Comparison of ENCODE assay signal across 20 cellular contexts in genomic region chr5:6436715-6437340, GRCh38. TPM values are rescaled to one million over a fixed set of nuclear protein-coding genes. Genes with fewer than 3 reads are reported as not detected.
DNase-seq lines count a peak whose midpoint lies in the region; ATAC-seq, FAIRE-seq and TF ChIP-seq lines count a peak whose summit lies in the region.
"Had no signal": no experiment of that assay in that cellular context is flagged by ENCODE, and none has a peak within 500 bp of the region (broad histone marks: within the 10 kb centered on the region; RNA-seq: fewer than 3 reads in every experiment).

No MANE protein-coding gene starts in this region.

- DNase-seq in ELR (ENCODE audit: low read depth) = peak; percentile 6
- peak; percentile 46 for DNase-seq in HS-5 (ENCODE audit: low read depth)
- DNase-seq in RCC 7860 (ENCODE audit: low spot score) = peak; percentile 55
- DNase-seq in NCI-H1436 treated with DMSO at 0.1 percent for 48 hours (lab: John Stamatoyannopoulos, UW) = no peak
- DNase-seq: CD8-positive, alpha-beta T cell; DND-41; KG1; MG63; NCI-H1105; NCI-H187 treated with DMSO at 0.1 percent for 48 hours; NCI-H226; NCI-H526; OCI-M1; Right ventricle myocardium superior had no signal

- H3K27me3 ChIP-seq in neural cell (ENCODE audit: insufficient read depth, low read depth, low read length) = peaks cover 3% of the 10 kb centered on the region

- H3K9me3 ChIP-seq in neural cell (ENCODE audit: low read length) = peaks cover 3% of the 10 kb centered on the region
- H3K9me3 ChIP-seq: HAP-1, MG63 had no signal

- peak overlapping the region; percentile 19 for H3K4me2 ChIP-seq in neural cell (ENCODE audit: low read length)

- ATAC-seq in GM21515 (IDR thresholded peaks at IDR 0.05; ENCODE audit: unreplicated experiment) (no peak), GM19035 (IDR thresholded peaks at IDR 0.05; ENCODE audit: unreplicated experiment) (no peak)
- ATAC-seq: CD8-positive, alpha-beta T cell had no signal

- H3K36me3 ChIP-seq in neural cell (ENCODE audit: insufficient read depth, low read length) = no peaks in the 10 kb centered on the region
- H3K36me3 ChIP-seq: HAP-1, MG63 had no signal

- no peak for FAIRE-seq in RCC 7860 (lab: Jason Lieb, UNC)

- no peak overlapping the region for H3K9ac ChIP-seq in neural cell (ENCODE audit: low read length)

- no peaks in the 10 kb centered on the region for H3K79me2 ChIP-seq in neural cell (replicated peaks; ENCODE audit: insufficient read depth, low read length)

- no peaks in the 10 kb centered on the region for H3F3A ChIP-seq in neural cell (ENCODE audit: insufficient read depth, low read length, poor library complexity, severe bottlenecking)

- H4K20me1 ChIP-seq in neural cell (ENCODE audit: insufficient read depth) = no peaks in the 10 kb centered on the region

- H3K27ac ChIP-seq in neural cell (ENCODE audit: low read length) = peak overlapping the region; percentile 25
- H3K27ac ChIP-seq: HL-60 had no signal

- H3K9me2 ChIP-seq in neural cell (ENCODE audit: insufficient read depth, low read length) = no peaks in the 10 kb centered on the region

- no peak for TF ChIP-seq RAD21 in neural cell (conservative IDR thresholded peaks at IDR 0.05)

- no peak for TF ChIP-seq CTCF in neural cell (IDR thresholded peaks at IDR 0.05; ENCODE audit: poor library complexity, severe bottlenecking)

- TF ChIP-seq EP300 in neural cell (conservative IDR thresholded peaks at IDR 0.05; ENCODE audit: poor library complexity, severe bottlenecking) = peak; percentile 14

- no peak overlapping the region for H2AFZ ChIP-seq in neural cell (ENCODE audit: low read depth, low read length)

- no peak overlapping the region for H3K4me3 ChIP-seq in neural cell (ENCODE audit: low read length)
- H3K4me3 ChIP-seq: HAP-1, MG63 had no signal

TF ChIP-seq in neural cell, 6 proteins besides CTCF, POLR2A, EP300 and RAD21:
- TF ChIP-seq POLR2AphosphoS5 (IDR thresholded peaks at IDR 0.05) (peak; percentile 19), EZH2 (IDR thresholded peaks at IDR 0.05; ENCODE audit: borderline replicate concordance, insufficient read depth, low read length, poor library complexity, severe bottlenecking) (no peak), TAF1 (IDR thresholded peaks at IDR 0.05; ENCODE audit: low read depth) (no peak), MXI1 (conservative IDR thresholded peaks at IDR 0.05; ENCODE audit: poor library complexity, severe bottlenecking) (no peak)
- TF ChIP-seq, protein P1, sequence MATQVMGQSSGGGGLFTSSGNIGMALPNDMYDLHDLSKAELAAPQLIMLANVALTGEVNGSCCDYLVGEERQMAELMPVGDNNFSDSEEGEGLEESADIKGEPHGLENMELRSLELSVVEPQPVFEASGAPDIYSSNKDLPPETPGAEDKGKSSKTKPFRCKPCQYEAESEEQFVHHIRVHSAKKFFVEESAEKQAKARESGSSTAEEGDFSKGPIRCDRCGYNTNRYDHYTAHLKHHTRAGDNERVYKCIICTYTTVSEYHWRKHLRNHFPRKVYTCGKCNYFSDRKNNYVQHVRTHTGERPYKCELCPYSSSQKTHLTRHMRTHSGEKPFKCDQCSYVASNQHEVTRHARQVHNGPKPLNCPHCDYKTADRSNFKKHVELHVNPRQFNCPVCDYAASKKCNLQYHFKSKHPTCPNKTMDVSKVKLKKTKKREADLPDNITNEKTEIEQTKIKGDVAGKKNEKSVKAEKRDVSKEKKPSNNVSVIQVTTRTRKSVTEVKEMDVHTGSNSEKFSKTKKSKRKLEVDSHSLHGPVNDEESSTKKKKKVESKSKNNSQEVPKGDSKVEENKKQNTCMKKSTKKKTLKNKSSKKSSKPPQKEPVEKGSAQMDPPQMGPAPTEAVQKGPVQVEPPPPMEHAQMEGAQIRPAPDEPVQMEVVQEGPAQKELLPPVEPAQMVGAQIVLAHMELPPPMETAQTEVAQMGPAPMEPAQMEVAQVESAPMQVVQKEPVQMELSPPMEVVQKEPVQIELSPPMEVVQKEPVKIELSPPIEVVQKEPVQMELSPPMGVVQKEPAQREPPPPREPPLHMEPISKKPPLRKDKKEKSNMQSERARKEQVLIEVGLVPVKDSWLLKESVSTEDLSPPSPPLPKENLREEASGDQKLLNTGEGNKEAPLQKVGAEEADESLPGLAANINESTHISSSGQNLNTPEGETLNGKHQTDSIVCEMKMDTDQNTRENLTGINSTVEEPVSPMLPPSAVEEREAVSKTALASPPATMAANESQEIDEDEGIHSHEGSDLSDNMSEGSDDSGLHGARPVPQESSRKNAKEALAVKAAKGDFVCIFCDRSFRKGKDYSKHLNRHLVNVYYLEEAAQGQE (IDR thresholded peaks at IDR 0.05; ENCODE audit: borderline replicate concordance) = peak; percentile 34

RNA-seq across cellular contexts. Expression of gene UBE2QL1, which starts 11.8 kb away (rescaled TPM):
- polyA plus RNA-seq in neural cell = 12.9 and 13.8 TPM in 2 replicates
- 14.9 and 15.6 TPM in 2 replicates for polyA minus RNA-seq in neural cell
- polyA plus RNA-seq: BJ had no signal

RNA-seq across cellular contexts. Expression of gene MED10, which starts 58.5 kb away (rescaled TPM):
- polyA plus RNA-seq in neural cell = 37.9 and 50.4 TPM in 2 replicates
- polyA minus RNA-seq in neural cell = 25.0 and 25.3 TPM in 2 replicates
